In genomic region chr17:78878871-78879270, GRCh38 we compare ENCODE assay signal across 9 cellular contexts. TPM values are rescaled to one million over a fixed set of nuclear protein-coding genes. Genes with fewer than 3 reads are reported as not detected.
DNase-seq lines count a peak whose midpoint lies in the region; ATAC-seq and TF ChIP-seq lines count a peak whose summit lies in the region.
"Had no signal": no experiment of that assay in that cellular context is flagged by ENCODE, and none has a peak within 500 bp of the region (broad histone marks: within the 10 kb centered on the region; RNA-seq: fewer than 3 reads in every experiment).

No MANE protein-coding gene starts in this region.

- BruUV-seq in A673 (replicated peaks; lab: Mats Ljungman, UMichigan) = no TSS peak

- H3K79me2 ChIP-seq in GM23338 (replicated peaks; ENCODE audit: insufficient read depth) = peaks cover 14% of the 10 kb centered on the region; the same call in 1 of the 2 replicates

- H3K36me3 Mint-ChIP-seq in GM23338 (ENCODE audit: low read depth) = no peaks in the 10 kb centered on the region; the same call in 2 of the 3 replicates
- H3K36me3 Mint-ChIP-seq in activated T-helper 1 cell treated with anti-CD3 and anti-CD28 coated beads, Interleukin-12 subunit alpha, Interleukin-12 subunit beta, Interleukin-2, Interleukin-4 antibody, amounts not matched to agents 30 ng/mL and 10 ng/mL and 1 ng/mL, durations not matched to agents 14 hours and 24 hours and 36 hours (ENCODE audit: low read depth) = no peaks in the 10 kb centered on the region
- peaks cover 0 to 1% of the 10 kb centered on the region in 2 donors for H3K36me3 Mint-ChIP-seq in stimulated activated naive B cell treated with anti-CD40 and anti-IgM and Interleukin-4, amounts not matched to agents 10 μg/mL and 1 μg/mL and 100 μg/mL, for 72 hours

- no peaks in the 10 kb centered on the region for H3K9me2 ChIP-seq in GM23338 (ENCODE audit: insufficient read depth)

- POLR2A ChIA-PET in A673 (lab: Charles Lee; ENCODE audit: low non-redundant PET) = no interaction called here

- no peak overlapping the region for H3K4me3 ChIP-seq in GM23338
- H3K4me3 ChIP-seq in left lung = no peak overlapping the region
- no peak overlapping the region for H3K4me3 ChIP-seq in A673 (ENCODE audit: low read depth, low read length, poor library complexity, severe bottlenecking)

- H3K27me3 Mint-ChIP-seq in GM23338 (ENCODE audit: insufficient read depth, low read depth, poor library complexity) = peaks cover 16% of the 10 kb centered on the region
- peaks cover 12% of the 10 kb centered on the region for H3K27me3 Mint-ChIP-seq in activated T-helper 1 cell treated with anti-CD3 and anti-CD28 coated beads, Interleukin-12 subunit alpha, Interleukin-12 subunit beta, Interleukin-2, Interleukin-4 antibody, amounts not matched to agents 30 ng/mL and 10 ng/mL and 1 ng/mL, durations not matched to agents 14 hours and 24 hours and 36 hours (ENCODE audit: insufficient read depth)
- peaks cover 5 to 12% of the 10 kb centered on the region in 2 donors for H3K27me3 Mint-ChIP-seq in stimulated activated naive B cell treated with anti-CD40 and anti-IgM and Interleukin-4, amounts not matched to agents 10 μg/mL and 1 μg/mL and 100 μg/mL, for 72 hours

- TF ChIP-seq CTCF in GM23338 (conservative IDR thresholded peaks at IDR 0.05; ENCODE audit: low read depth in 2 of 2) (no peak), left lung (IDR thresholded peaks at IDR 0.05) (no peak), A673 (conservative IDR thresholded peaks at IDR 0.05; ENCODE audit: low read depth, low read length) (no peak)

- H3K9me3 Mint-ChIP-seq in GM23338 = no peaks in the 10 kb centered on the region
- no peaks in the 10 kb centered on the region for H3K9me3 Mint-ChIP-seq in activated T-helper 1 cell treated with anti-CD3 and anti-CD28 coated beads, Interleukin-12 subunit alpha, Interleukin-12 subunit beta, Interleukin-2, Interleukin-4 antibody, amounts not matched to agents 30 ng/mL and 10 ng/mL and 1 ng/mL, durations not matched to agents 14 hours and 24 hours and 36 hours
- H3K9me3 Mint-ChIP-seq in stimulated activated naive B cell treated with anti-CD40 and anti-IgM and Interleukin-4, amounts not matched to agents 10 μg/mL and 1 μg/mL and 100 μg/mL, for 72 hours = no peaks in the 10 kb centered on the region

- DNase-seq in GM23338 (ENCODE audit: low spot score) (no peak), left lung (peak in 1 of 2 donors; percentile 57), NCI-H510A treated with DMSO at 0.1 percent for 48 hours (lab: John Stamatoyannopoulos, UW) (no peak), A673 (ENCODE audit: low spot score) (no peak)
- DNase-seq in activated T-helper 1 cell treated with anti-CD3 and anti-CD28 coated beads, Interleukin-12 subunit alpha, Interleukin-12 subunit beta, Interleukin-2, Interleukin-4 antibody, amounts not matched to agents 30 ng/mL and 10 ng/mL and 1 ng/mL, durations not matched to agents 14 hours and 24 hours and 36 hours (ENCODE audit: low spot score) = no peak
- DNase-seq in stimulated activated naive B cell treated with anti-CD40 and anti-IgM and Interleukin-4, amounts not matched to agents 10 μg/mL and 1 μg/mL and 100 μg/mL, for 72 hours = no peak
- no peak for DNase-seq in activated CD8-positive, alpha-beta memory T cell treated with anti-CD3 and anti-CD28 coated beads for 24 hours
- DNase-seq: NK-92 treated with Interleukin-12 subunit alpha and Interleukin-12 subunit beta, amount 100 ng/mL, for 24 hours had no signal

- no peak overlapping the region for H3K4me3 Mint-ChIP-seq in GM23338
- H3K4me3 Mint-ChIP-seq in activated T-helper 1 cell treated with anti-CD3 and anti-CD28 coated beads, Interleukin-12 subunit alpha, Interleukin-12 subunit beta, Interleukin-2, Interleukin-4 antibody, amounts not matched to agents 30 ng/mL and 10 ng/mL and 1 ng/mL, durations not matched to agents 14 hours and 24 hours and 36 hours = peak overlapping the region; percentile 3
- H3K4me3 Mint-ChIP-seq in stimulated activated naive B cell treated with anti-CD40 and anti-IgM and Interleukin-4, amounts not matched to agents 10 μg/mL and 1 μg/mL and 100 μg/mL, for 72 hours = peak overlapping the region; percentile 75 to 81

- no peak for ATAC-seq in GM23338
- no peak for ATAC-seq in left lung
- no peak for ATAC-seq in stimulated activated naive B cell treated with anti-CD40 and anti-IgM and Interleukin-4, amounts not matched to agents 10 μg/mL and 1 μg/mL and 100 μg/mL, for 72 hours (replicated peaks)
- no peak for ATAC-seq in HG03342 (IDR thresholded peaks at IDR 0.05; ENCODE audit: unreplicated experiment)

- CTCF ChIA-PET in A673 (lab: Charles Lee) = no interaction called here

- intact Hi-C loops in activated T-helper 1 cell treated with anti-CD3 and anti-CD28 coated beads, Interleukin-12 subunit alpha, Interleukin-12 subunit beta, Interleukin-2, Interleukin-4 antibody, amounts not matched to agents 30 ng/mL and 10 ng/mL and 1 ng/mL, durations not matched to agents 14 hours and 24 hours and 36 hours (cut with micrococcal nuclease) = no loop called here
- intact Hi-C loops in left lung (cut with DNase I) (no loop called here), A673 (cut with micrococcal nuclease; ENCODE audit: unreplicated experiment) (no loop called here)

- 0 out of 2 replicates have a peak, but pooled peaks cover 2% of the 10 kb centered on the region for H3F3A ChIP-seq in GM23338 (replicated peaks; ENCODE audit: low read depth)

- no peaks in the 10 kb centered on the region for H3K9me3 ChIP-seq in left lung
- no peaks in the 10 kb centered on the region for H3K9me3 ChIP-seq in A673 (ENCODE audit: low read depth, low read length, poor library complexity, severe bottlenecking)

- H4K20me1 ChIP-seq in GM23338 (replicated peaks; ENCODE audit: insufficient read depth) = no peaks in the 10 kb centered on the region; the same call in none of the 2 replicates

- H3K27me3 ChIP-seq in GM23338 (ENCODE audit: insufficient read depth) (no peaks in the 10 kb centered on the region), left lung (no peaks in the 10 kb centered on the region), A673 (replicated peaks; ENCODE audit: insufficient read depth, low read depth, low read length, poor library complexity) (no peaks in the 10 kb centered on the region)

- H3K27ac Mint-ChIP-seq in GM23338 = no peak overlapping the region; the same call in 1 of the 2 replicates
- no peak overlapping the region for H3K27ac Mint-ChIP-seq in activated T-helper 1 cell treated with anti-CD3 and anti-CD28 coated beads, Interleukin-12 subunit alpha, Interleukin-12 subunit beta, Interleukin-2, Interleukin-4 antibody, amounts not matched to agents 30 ng/mL and 10 ng/mL and 1 ng/mL, durations not matched to agents 14 hours and 24 hours and 36 hours
- no peak overlapping the region for H3K27ac Mint-ChIP-seq in stimulated activated naive B cell treated with anti-CD40 and anti-IgM and Interleukin-4, amounts not matched to agents 10 μg/mL and 1 μg/mL and 100 μg/mL, for 72 hours

- H2AFZ ChIP-seq in GM23338 = no peak overlapping the region

- H3K4me1 ChIP-seq in GM23338 (ENCODE audit: insufficient read depth) (peaks cover 7% of the 10 kb centered on the region), left lung (peaks cover 34 to 79% of the 10 kb centered on the region in 2 donors), A673 (ENCODE audit: insufficient read depth, low read length, poor library complexity, severe bottlenecking) (peaks cover 5% of the 10 kb centered on the region)

- no peak overlapping the region for H3K4me2 ChIP-seq in GM23338

- peaks cover 36% of the 10 kb centered on the region for H3K4me1 Mint-ChIP-seq in GM23338
- H3K4me1 Mint-ChIP-seq in activated T-helper 1 cell treated with anti-CD3 and anti-CD28 coated beads, Interleukin-12 subunit alpha, Interleukin-12 subunit beta, Interleukin-2, Interleukin-4 antibody, amounts not matched to agents 30 ng/mL and 10 ng/mL and 1 ng/mL, durations not matched to agents 14 hours and 24 hours and 36 hours (ENCODE audit: low read depth) = peaks cover 28% of the 10 kb centered on the region
- H3K4me1 Mint-ChIP-seq in stimulated activated naive B cell treated with anti-CD40 and anti-IgM and Interleukin-4, amounts not matched to agents 10 μg/mL and 1 μg/mL and 100 μg/mL, for 72 hours = peaks cover 27 to 52% of the 10 kb centered on the region in 2 donors

- H3K36me3 ChIP-seq in GM23338 (ENCODE audit: insufficient read depth) = no peaks in the 10 kb centered on the region
- no peaks in the 10 kb centered on the region for H3K36me3 ChIP-seq in left lung
- no peaks in the 10 kb centered on the region for H3K36me3 ChIP-seq in A673 (ENCODE audit: insufficient read depth, low read length, poor library complexity, severe bottlenecking)

- H3K27ac ChIP-seq in GM23338 (ENCODE audit: low read depth) (0 out of 2 replicates have a peak overlapping the region, but pooled peaks have one; percentile 45), left lung (peak overlapping the region; percentile 86 to 90), A673 (ENCODE audit: low read depth, low read length, poor library complexity, severe bottlenecking) (no peak overlapping the region)

RNA-seq across cellular contexts. Expression of gene CEP295NL, which starts 24.1 kb away (rescaled TPM):
- 0.62 and 0.69 TPM in 2 replicates for total RNA-seq in GM23338 (2014; rRNA removed; shearing (Covaris generic))
- 0.31 TPM in 1 of 2 replicates, not detected in the other for polyA plus RNA-seq in GM23338 (2016; fragmentation: Nextera tagmentation; extraction: Ambion mirVana)
- total RNA-seq in activated T-helper 1 cell treated with anti-CD3 and anti-CD28 coated beads, Interleukin-12 subunit alpha, Interleukin-12 subunit beta, Interleukin-2, Interleukin-4 antibody, amounts not matched to agents 30 ng/mL and 10 ng/mL and 1 ng/mL, durations not matched to agents 14 hours and 24 hours and 36 hours = not detected in 2 replicates
- total RNA-seq in left lung = 1 to 10 TPM; 1.6 to 6.6 TPM
- 1.5 TPM in 2 replicates for total RNA-seq in A673 (2021)

RNA-seq across cellular contexts. Expression of gene USP36, which starts 38.3 kb away (rescaled TPM):
- total RNA-seq in GM23338 (2014; rRNA removed; shearing (Covaris generic)) = 55.5 and 58.7 TPM in 2 replicates
- polyA plus RNA-seq in GM23338 (2016; fragmentation: Nextera tagmentation; extraction: Ambion mirVana) = 36.2 and 38.1 TPM in 2 replicates
- total RNA-seq in activated T-helper 1 cell treated with anti-CD3 and anti-CD28 coated beads, Interleukin-12 subunit alpha, Interleukin-12 subunit beta, Interleukin-2, Interleukin-4 antibody, amounts not matched to agents 30 ng/mL and 10 ng/mL and 1 ng/mL, durations not matched to agents 14 hours and 24 hours and 36 hours = 126 and 138 TPM in 2 replicates
- total RNA-seq in left lung (10 to 100 TPM; 29.2 to 44.2 TPM), A673 (2021) (58.4 and 74.9 TPM in 2 replicates)

RNA-seq across cellular contexts. Expression of gene TIMP2, which starts 46.3 kb away (rescaled TPM):
- total RNA-seq in GM23338 (2014; rRNA removed; shearing (Covaris generic)) = 22.5 and 24.4 TPM in 2 replicates
- 10.6 and 12.5 TPM in 2 replicates for polyA plus RNA-seq in GM23338 (2016; fragmentation: Nextera tagmentation; extraction: Ambion mirVana)
- total RNA-seq in activated T-helper 1 cell treated with anti-CD3 and anti-CD28 coated beads, Interleukin-12 subunit alpha, Interleukin-12 subunit beta, Interleukin-2, Interleukin-4 antibody, amounts not matched to agents 30 ng/mL and 10 ng/mL and 1 ng/mL, durations not matched to agents 14 hours and 24 hours and 36 hours = 1.0 and 1.1 TPM in 2 replicates
- 100 to 1,000 TPM; 196 to 313 TPM for total RNA-seq in left lung
- 60.5 and 75.3 TPM in 2 replicates for total RNA-seq in A673 (2021)

Comparison
In these comparisons a context has a peak if more than half of its experiments do, and no peak if none do; other contexts are left out.
1. RNA of gene TIMP2, which starts 46.3 kb away (total RNA-seq): 196 to 313 TPM in left lung, 60.5 to 75.3 TPM in A673 and 22.5 to 24.4 TPM in GM23338; 1.0 to 1.1 TPM in activated T-helper 1 cell treated with anti-CD3 and anti-CD28 coated beads, Interleukin-12 subunit alpha, Interleukin-12 subunit beta, Interleukin-2, Interleukin-4 antibody, amounts not matched to agents 30 ng/mL and 10 ng/mL and 1 ng/mL, durations not matched to agents 14 hours and 24 hours and 36 hours; every median in the first group is over 10 times any median in the second.